In the genomic region with DNA sequence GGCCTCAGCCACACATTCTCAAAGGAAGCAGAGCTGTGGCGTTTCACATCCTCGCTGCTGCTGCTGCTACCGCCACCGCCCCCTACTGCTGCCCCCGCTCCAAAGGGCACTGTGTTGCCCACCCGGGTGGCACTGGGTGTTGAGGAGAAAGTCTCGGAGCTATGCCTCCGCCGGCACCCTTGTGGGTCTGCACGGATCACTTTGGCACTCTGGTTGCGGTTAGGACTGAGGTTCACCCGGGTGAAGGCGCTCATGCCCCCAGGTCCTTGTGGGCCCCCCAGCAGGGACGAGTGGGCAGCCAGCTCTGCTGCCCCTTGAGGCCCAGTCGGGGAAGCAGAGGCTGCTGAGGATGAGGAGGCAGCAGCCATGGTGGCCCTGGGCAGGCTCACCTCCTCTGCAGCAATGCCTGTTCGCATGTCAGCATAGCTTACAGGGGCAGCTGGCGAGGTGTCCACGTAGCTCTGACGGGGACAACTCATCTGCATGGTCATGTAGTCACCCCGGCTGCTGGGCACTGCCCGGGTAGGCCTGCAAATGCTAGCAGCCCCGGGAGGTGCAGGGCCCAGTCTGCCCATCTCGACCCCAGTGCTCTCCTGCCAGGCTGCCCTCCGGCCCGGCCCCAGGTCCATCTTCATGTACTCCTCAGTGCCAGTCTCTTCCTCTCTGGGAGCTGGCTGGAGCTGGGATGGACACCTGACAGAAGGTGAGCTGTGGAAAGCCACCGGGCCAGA, we compare ENCODE assay signal across 10 cellular contexts. TPM values are rescaled to one million over a fixed set of nuclear protein-coding genes. Genes with fewer than 3 reads are reported as not detected.
DNase-seq lines count a peak whose midpoint lies in the region; ATAC-seq and TF ChIP-seq lines count a peak whose summit lies in the region.
"Had no signal": no experiment of that assay in that cellular context is flagged by ENCODE, and none has a peak within 500 bp of the region (broad histone marks: within the 10 kb centered on the region; RNA-seq: fewer than 3 reads in every experiment).

No MANE protein-coding gene starts in this region.

- H3K27me3 Mint-ChIP-seq in glutamatergic neuron (ENCODE audit: unreplicated experiment) (peaks cover 8% of the 10 kb centered on the region), progenitor cell of endocrine pancreas (no peaks in the 10 kb centered on the region)
- H3K27me3 Mint-ChIP-seq: activated naive CD8-positive, alpha-beta T cell treated with anti-CD3 and anti-CD28 coated beads, Interleukin-2, amount 10 ng/mL, durations not matched to agents 7 days and 5 days had no signal

- TF ChIP-seq CTCF in glutamatergic neuron (IDR thresholded peaks at IDR 0.05; ENCODE audit: partially characterized antibody, unreplicated experiment): no peak
- TF ChIP-seq CTCF in progenitor cell of endocrine pancreas (IDR thresholded peaks at IDR 0.05; ENCODE audit: unreplicated experiment): no peak

- H3K36me3 Mint-ChIP-seq in glutamatergic neuron (ENCODE audit: unreplicated experiment): no peaks in the 10 kb centered on the region
- H3K36me3 Mint-ChIP-seq in progenitor cell of endocrine pancreas (ENCODE audit: insufficient read depth): peaks cover 20% of the 10 kb centered on the region

- peak overlapping the region; percentile 63 for H3K4me3 Mint-ChIP-seq in glutamatergic neuron (ENCODE audit: unreplicated experiment)
- peak overlapping the region; percentile 46 for H3K4me3 Mint-ChIP-seq in progenitor cell of endocrine pancreas (ENCODE audit: low read depth)

- H3K9me3 ChIP-seq in SK-N-MC (ENCODE audit: low read depth, low read length): no peaks in the 10 kb centered on the region

- peaks cover 43% of the 10 kb centered on the region for H3K4me1 Mint-ChIP-seq in glutamatergic neuron (ENCODE audit: low read depth, unreplicated experiment)
- peaks cover 38% of the 10 kb centered on the region for H3K4me1 Mint-ChIP-seq in progenitor cell of endocrine pancreas (ENCODE audit: low read depth)

- no peak overlapping the region for H3K9ac ChIP-seq in SK-N-MC (ENCODE audit: insufficient read length)
- H3K9ac ChIP-seq: parathyroid adenoma had no signal

- no peak for ATAC-seq in GM19397 (IDR thresholded peaks at IDR 0.05; ENCODE audit: unreplicated experiment)

- H3K4me3 ChIP-seq in SK-N-MC: peak overlapping the region; percentile 91

- DNase-seq in COLO668 (lab: John Stamatoyannopoulos, UW; ENCODE audit: unreplicated experiment): peak; percentile 56
- DNase-seq in SK-N-MC (ENCODE audit: low read depth, low spot score): no peak
- DNase-seq in glutamatergic neuron: no peak
- no peak for DNase-seq in progenitor cell of endocrine pancreas (ENCODE audit: low spot score, unreplicated experiment)
- DNase-seq in NCI-H2196 treated with DMSO at 0.1 percent for 48 hours (lab: John Stamatoyannopoulos, UW; ENCODE audit: unreplicated experiment): no peak
- no peak for DNase-seq in globus pallidus (ENCODE audit: low spot score)
- no peak for DNase-seq in SKM-1 (lab: John Stamatoyannopoulos, UW; ENCODE audit: unreplicated experiment)
- DNase-seq: activated naive CD8-positive, alpha-beta T cell treated with anti-CD3 and anti-CD28 coated beads, Interleukin-2, amount 10 ng/mL, durations not matched to agents 7 days and 5 days had no signal

- no peak overlapping the region for H3K27ac ChIP-seq in SK-N-MC

- H3K9me3 Mint-ChIP-seq in glutamatergic neuron (ENCODE audit: unreplicated experiment) (peaks cover 2% of the 10 kb centered on the region), progenitor cell of endocrine pancreas (ENCODE audit: low read depth) (no peaks in the 10 kb centered on the region)
- H3K9me3 Mint-ChIP-seq: activated naive CD8-positive, alpha-beta T cell treated with anti-CD3 and anti-CD28 coated beads, Interleukin-2, amount 10 ng/mL, durations not matched to agents 7 days and 5 days had no signal

- H3K36me3 ChIP-seq in SK-N-MC (ENCODE audit: insufficient read depth, low read length): peaks cover 14% of the 10 kb centered on the region

- H3K27ac Mint-ChIP-seq in glutamatergic neuron (ENCODE audit: unreplicated experiment) (no peak overlapping the region), progenitor cell of endocrine pancreas (no peak overlapping the region)

RNA-seq across cellular contexts. Expression of gene IRS1, which starts 4.2 kb away (rescaled TPM):
- total RNA-seq in glutamatergic neuron (ENCODE audit: unreplicated experiment) (8.1 TPM), progenitor cell of endocrine pancreas (17.1 and 20.5 TPM in 2 replicates)

RNA-seq across cellular contexts. Expression of gene RHBDD1, which starts 40.4 kb away (rescaled TPM):
- 29.9 TPM for total RNA-seq in glutamatergic neuron (ENCODE audit: unreplicated experiment)
- 31.0 and 32.7 TPM in 2 replicates for total RNA-seq in progenitor cell of endocrine pancreas
